ENCODE assay signal across 17 cellular contexts in the genomic region with DNA sequence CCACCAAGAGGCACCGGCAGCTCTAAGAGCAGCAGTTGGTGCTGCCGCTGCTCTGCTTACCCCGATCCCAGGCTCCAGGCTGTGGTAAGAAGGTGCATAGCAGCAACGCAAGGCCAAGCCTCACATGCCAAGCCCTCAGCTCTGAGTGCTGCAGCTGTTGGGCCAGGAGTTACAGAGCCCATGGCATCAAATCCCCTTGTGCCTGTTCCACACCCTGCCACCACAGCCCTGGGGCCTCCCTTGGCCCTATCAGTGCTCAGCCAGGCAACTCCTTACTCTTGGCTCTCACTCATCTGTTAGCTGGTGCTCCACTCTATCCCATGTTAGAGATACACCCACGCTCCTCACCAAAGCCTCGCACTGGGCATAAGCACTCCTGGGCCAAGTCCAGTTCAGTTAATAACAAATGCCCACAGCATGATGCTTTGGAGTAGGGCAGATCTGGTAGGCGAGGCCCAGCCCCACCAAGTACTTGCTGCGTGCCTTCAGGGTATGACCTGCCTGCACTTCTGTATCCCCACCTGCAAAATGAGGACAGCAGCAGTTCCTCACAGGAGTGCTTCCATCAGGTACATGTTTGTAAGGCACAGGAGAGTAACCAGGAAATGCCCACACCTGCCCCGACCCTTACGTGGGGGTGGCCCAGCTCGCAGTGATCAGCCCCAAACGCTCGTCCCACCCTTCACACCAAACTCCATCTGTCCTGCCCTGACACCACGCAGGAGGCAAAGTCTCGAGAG. TPM values are rescaled to one million over a fixed set of nuclear protein-coding genes. Genes with fewer than 3 reads are reported as not detected.
DNase-seq lines count a peak whose midpoint lies in the region; ATAC-seq and TF ChIP-seq lines count a peak whose summit lies in the region.
"Had no signal": no experiment of that assay in that cellular context is flagged by ENCODE, and none has a peak within 500 bp of the region (broad histone marks: within the 10 kb centered on the region; RNA-seq: fewer than 3 reads in every experiment).

No MANE protein-coding gene starts in this region.

- no peaks in the 10 kb centered on the region for H3F3A ChIP-seq in GM23338 (replicated peaks; ENCODE audit: low read depth)

- H3K4me1 ChIP-seq in GM23338 (ENCODE audit: insufficient read depth) (no peaks in the 10 kb centered on the region; the same call in 1 of the 2 replicates), right cardiac atrium (ENCODE audit: control insufficient read depth, insufficient read depth, low read length) (peaks cover 12% of the 10 kb centered on the region), skeletal muscle tissue (ENCODE audit: control insufficient read depth in 3 of 3, insufficient read depth in 3 of 3, low read length in 3 of 3) (peaks cover 64 to 87% (median 71%) of the 10 kb centered on the region in 3 donors), thyroid gland (peaks cover 13 to 30% of the 10 kb centered on the region in 2 donors), upper lobe of right lung (peaks cover 23% of the 10 kb centered on the region)

- H3K9me2 ChIP-seq in GM23338 (ENCODE audit: insufficient read depth), result no peaks in the 10 kb centered on the region

- peaks cover 62% of the 10 kb centered on the region for H3K79me2 ChIP-seq in GM23338 (replicated peaks; ENCODE audit: insufficient read depth)

- POLR2A ChIA-PET in activated CD4-positive, alpha-beta T cell treated with anti-CD3 and anti-CD28 coated beads, Interleukin-2, amount 10 ng/mL, durations not matched to agents 7 days and 5 days (lab: Charles Lee), result no interaction called here

- WGBS in right cardiac atrium, result 70% methylated on average over 15 of the region's 15 CpGs
- WGBS in thyroid gland, 2 donors, result 91 to 94% methylated on average over 15 of the region's 15 CpGs

- peaks cover 4% of the 10 kb centered on the region for H3K27me3 Mint-ChIP-seq in GM23338 (ENCODE audit: insufficient read depth, low read depth, poor library complexity)
- no peaks in the 10 kb centered on the region for H3K27me3 Mint-ChIP-seq in activated CD4-positive, alpha-beta T cell treated with anti-CD3 and anti-CD28 coated beads, Interleukin-2, amount 10 ng/mL, durations not matched to agents 7 days and 5 days
- H3K27me3 Mint-ChIP-seq: activated B cell treated with CpG ODN at 0.5 μM for 24 hours; activated T-helper 17 cell treated with anti-CD3 and anti-CD28 coated beads, Interleukin-2, amount 50 U/mL, for 72 hours had no signal

- TF ChIP-seq CTCF in GM23338 (conservative IDR thresholded peaks at IDR 0.05; ENCODE audit: low read depth in 2 of 2) (no peak), thyroid gland (IDR thresholded peaks at IDR 0.05) (no peak), upper lobe of right lung (IDR thresholded peaks at IDR 0.05) (no peak)

- peaks cover 43% of the 10 kb centered on the region for H4K20me1 ChIP-seq in GM23338 (replicated peaks; ENCODE audit: insufficient read depth)

- no peak for DNase-seq in GM23338 (ENCODE audit: low spot score)
- DNase-seq in cerebellum (ENCODE audit: low spot score), result peak; percentile 67
- peak in 2 of 3 donors; percentile 67 to 81 for DNase-seq in right cardiac atrium
- no peak for DNase-seq in thyroid gland
- DNase-seq in activated CD4-positive, alpha-beta T cell treated with anti-CD3 and anti-CD28 coated beads, Interleukin-2, amount 10 ng/mL, durations not matched to agents 7 days and 5 days, result no peak
- DNase-seq in kidney glomerular epithelial cell (lab: John Stamatoyannopoulos, UW), result no peak
- no peak for DNase-seq in upper lobe of right lung
- DNase-seq: activated B cell treated with CpG ODN at 0.5 μM for 24 hours; cerebellar nuclear complex; NCI-H1694; NCI-H345; NK-92 treated with Interleukin-12 subunit alpha and Interleukin-12 subunit beta, amount 100 ng/mL, for 24 hours; stimulated activated naive CD4-positive, alpha-beta T cell treated with Interleukin-2 at 50 U/mL for 16 hours had no signal

- no peak for TF ChIP-seq POLR2A in thyroid gland (IDR thresholded peaks at IDR 0.05)

- H2AFZ ChIP-seq in GM23338, result no peak overlapping the region
- H2AFZ ChIP-seq: parathyroid adenoma had no signal

- H3K4me2 ChIP-seq in GM23338, result no peak overlapping the region

- intact Hi-C loops in right cardiac atrium (cut with DNase I) (no loop called here), thyroid gland (cut with DNase I) (no loop called here), upper lobe of right lung (cut with DNase I) (no loop called here)

- peak overlapping the region; percentile 2 to 43 (median 26) for H3K9ac ChIP-seq in skeletal muscle tissue (ENCODE audit: low read depth in 1 of 3, low read length in 3 of 3)
- H3K9ac ChIP-seq: parathyroid adenoma had no signal

- H3K27ac ChIP-seq in GM23338 (ENCODE audit: low read depth) (no peak overlapping the region), right cardiac atrium (ENCODE audit: low read length) (peak overlapping the region; percentile 75), skeletal muscle tissue (ENCODE audit: low read depth, low read length) (peak overlapping the region; percentile 79), thyroid gland (no peak overlapping the region), upper lobe of right lung (no peak overlapping the region)
- H3K27ac ChIP-seq: parathyroid adenoma had no signal

- H3K27ac Mint-ChIP-seq in GM23338, result peak overlapping the region; percentile 70; the same call in 1 of the 2 replicates
- H3K27ac Mint-ChIP-seq in activated CD4-positive, alpha-beta T cell treated with anti-CD3 and anti-CD28 coated beads, Interleukin-2, amount 10 ng/mL, durations not matched to agents 7 days and 5 days, result no peak overlapping the region

- ATAC-seq in GM23338, result no peak
- ATAC-seq in right cardiac atrium, result peak; percentile 47 to 72
- ATAC-seq in upper lobe of right lung, result no peak
- ATAC-seq: activated T-helper 17 cell treated with anti-CD3 and anti-CD28 coated beads, Interleukin-2, amount 50 U/mL, for 72 hours had no signal

- peaks cover 42% of the 10 kb centered on the region for H3K36me3 Mint-ChIP-seq in GM23338 (ENCODE audit: low read depth)
- H3K36me3 Mint-ChIP-seq in activated CD4-positive, alpha-beta T cell treated with anti-CD3 and anti-CD28 coated beads, Interleukin-2, amount 10 ng/mL, durations not matched to agents 7 days and 5 days (ENCODE audit: low read depth), result peaks cover 16% of the 10 kb centered on the region

- no peak overlapping the region for H3K4me3 ChIP-seq in GM23338
- H3K4me3 ChIP-seq in right cardiac atrium (ENCODE audit: low read length), result no peak overlapping the region
- H3K4me3 ChIP-seq in skeletal muscle tissue (ENCODE audit: low read length in 3 of 3), result peak overlapping the region in 1 of 3 donors; percentile 35
- no peak overlapping the region for H3K4me3 ChIP-seq in thyroid gland (replicated peaks in 1 of 3)
- no peak overlapping the region for H3K4me3 ChIP-seq in upper lobe of right lung
- H3K4me3 ChIP-seq: adrenal gland had no signal

- CTCF ChIA-PET in activated CD4-positive, alpha-beta T cell treated with anti-CD3 and anti-CD28 coated beads, Interleukin-2, amount 10 ng/mL, durations not matched to agents 7 days and 5 days (lab: Charles Lee), result interaction anchor here (1.1 to 1.7 kb wide), 2 partner anchors 14 to 17 kb away, joined by 4 to 6 read pairs; partner anchors contain the start of gene AKAP8L

- no peaks in the 10 kb centered on the region for H3K27me3 ChIP-seq in GM23338 (ENCODE audit: insufficient read depth)
- no peaks in the 10 kb centered on the region for H3K27me3 ChIP-seq in right cardiac atrium (ENCODE audit: control insufficient read depth, insufficient read depth)
- H3K27me3 ChIP-seq in skeletal muscle tissue (ENCODE audit: control insufficient read depth in 3 of 3, insufficient read depth in 3 of 3, low read length in 3 of 3), result no peaks in the 10 kb centered on the region
- no peaks in the 10 kb centered on the region for H3K27me3 ChIP-seq in thyroid gland
- H3K27me3 ChIP-seq in upper lobe of right lung, result no peaks in the 10 kb centered on the region
- H3K27me3 ChIP-seq: adrenal gland had no signal

- H3K4me1 Mint-ChIP-seq in GM23338, result peaks cover 3% of the 10 kb centered on the region; the same call in 1 of the 3 replicates
- H3K4me1 Mint-ChIP-seq in activated CD4-positive, alpha-beta T cell treated with anti-CD3 and anti-CD28 coated beads, Interleukin-2, amount 10 ng/mL, durations not matched to agents 7 days and 5 days, result peaks cover 9% of the 10 kb centered on the region

- no peak overlapping the region for H3K4me3 Mint-ChIP-seq in GM23338
- no peak overlapping the region for H3K4me3 Mint-ChIP-seq in activated CD4-positive, alpha-beta T cell treated with anti-CD3 and anti-CD28 coated beads, Interleukin-2, amount 10 ng/mL, durations not matched to agents 7 days and 5 days
- H3K4me3 Mint-ChIP-seq: activated B cell treated with CpG ODN at 0.5 μM for 24 hours; activated T-helper 17 cell treated with anti-CD3 and anti-CD28 coated beads, Interleukin-2, amount 50 U/mL, for 72 hours had no signal

- H3K9me3 Mint-ChIP-seq in GM23338, result no peaks in the 10 kb centered on the region
- no peaks in the 10 kb centered on the region for H3K9me3 Mint-ChIP-seq in activated CD4-positive, alpha-beta T cell treated with anti-CD3 and anti-CD28 coated beads, Interleukin-2, amount 10 ng/mL, durations not matched to agents 7 days and 5 days
- H3K9me3 Mint-ChIP-seq: activated B cell treated with CpG ODN at 0.5 μM for 24 hours; activated T-helper 17 cell treated with anti-CD3 and anti-CD28 coated beads, Interleukin-2, amount 50 U/mL, for 72 hours had no signal

- H3K9me3 ChIP-seq in right cardiac atrium (ENCODE audit: control insufficient read depth, low read length) (no peaks in the 10 kb centered on the region), skeletal muscle tissue (ENCODE audit: control insufficient read depth in 3 of 3, low read length in 3 of 3) (no peaks in the 10 kb centered on the region), thyroid gland (no peaks in the 10 kb centered on the region), upper lobe of right lung (no peaks in the 10 kb centered on the region)
- H3K9me3 ChIP-seq: adrenal gland had no signal

- H3K36me3 ChIP-seq in GM23338 (ENCODE audit: insufficient read depth) (no peaks in the 10 kb centered on the region; the same call in 1 of the 2 replicates), skeletal muscle tissue (ENCODE audit: control insufficient read depth in 3 of 3, insufficient read depth in 3 of 3, low read length in 3 of 3) (peaks cover 52 to 58% (median 55%) of the 10 kb centered on the region in 3 donors), thyroid gland (peaks cover 45 to 53% of the 10 kb centered on the region in 2 donors), upper lobe of right lung (peaks cover 69% of the 10 kb centered on the region)

RNA-seq across cellular contexts. Expression of gene AKAP8L, which starts 16.2 kb away (rescaled TPM):
- 143 and 165 TPM in 2 replicates for total RNA-seq in GM23338 (2014; rRNA removed; shearing (Covaris generic))
- polyA plus RNA-seq in GM23338 (2016; fragmentation: Nextera tagmentation; extraction: Ambion mirVana) (72.2 and 78.8 TPM in 2 replicates), right cardiac atrium (66.5 TPM)
- total RNA-seq in cerebellum (98.3 TPM), right cardiac atrium (100 to 1,000 TPM in 1 of 4 donors, 10 to 100 TPM in 3; 64.4 to 106 (median 86.1) TPM), skeletal muscle tissue (39.1 TPM), thyroid gland (100 to 1,000 TPM; 122 to 272 (median 204) TPM), upper lobe of right lung (95.5 TPM)
- 10 to 100 TPM; 84.3 to 96.7 TPM for total RNA-seq in activated CD4-positive, alpha-beta T cell treated with anti-CD3 and anti-CD28 coated beads, Interleukin-2, amount 10 ng/mL, durations not matched to agents 7 days and 5 days

RNA-seq across cellular contexts. Expression of gene AKAP8, which starts 23.0 kb away (rescaled TPM):
- total RNA-seq in GM23338 (2014; rRNA removed; shearing (Covaris generic)), result 26.4 and 36.5 TPM in 2 replicates
- polyA plus RNA-seq in GM23338 (2016; fragmentation: Nextera tagmentation; extraction: Ambion mirVana) (22.4 and 25.2 TPM in 2 replicates), right cardiac atrium (9.3 TPM)
- total RNA-seq in cerebellum (14.0 TPM), right cardiac atrium (10 to 100 TPM; 17.1 to 24.9 (median 21.4) TPM), skeletal muscle tissue (13.6 TPM), thyroid gland (10 to 100 TPM; 21.8 to 33.2 (median 26.6) TPM), upper lobe of right lung (31.0 TPM)
- 10 to 100 TPM; 54.5 to 57.1 TPM for total RNA-seq in activated CD4-positive, alpha-beta T cell treated with anti-CD3 and anti-CD28 coated beads, Interleukin-2, amount 10 ng/mL, durations not matched to agents 7 days and 5 days

RNA-seq across cellular contexts. Expression of gene WIZ, which starts 47.2 kb away (rescaled TPM):
- 29.0 and 39.5 TPM in 2 replicates for total RNA-seq in GM23338 (2014; rRNA removed; shearing (Covaris generic))
- polyA plus RNA-seq in GM23338 (2016; fragmentation: Nextera tagmentation; extraction: Ambion mirVana) (8.9 and 10.3 TPM in 2 replicates), right cardiac atrium (28.0 TPM)
- total RNA-seq in cerebellum (13.9 TPM), right cardiac atrium (10 to 100 TPM; 28.9 to 36.5 (median 33.3) TPM), skeletal muscle tissue (3.7 TPM), thyroid gland (10 to 100 TPM; 23.0 to 48.5 (median 29.6) TPM), upper lobe of right lung (30.9 TPM)
- 10 to 100 TPM; 28.7 to 31.6 TPM for total RNA-seq in activated CD4-positive, alpha-beta T cell treated with anti-CD3 and anti-CD28 coated beads, Interleukin-2, amount 10 ng/mL, durations not matched to agents 7 days and 5 days

Comparison
In these comparisons a context has a peak if more than half of its experiments do, and no peak if none do; other contexts are left out.
1. ATAC-seq: peak in right cardiac atrium (2 of 2); none in GM23338 (single experiment) and upper lobe of right lung (single experiment).
2. DNase-seq: peak in cerebellum (single experiment) and right cardiac atrium (2 of 3); none in GM23338 (single experiment), thyroid gland (0 of 2), activated CD4-positive, alpha-beta T cell treated with anti-CD3 and anti-CD28 coated beads, Interleukin-2, amount 10 ng/mL, durations not matched to agents 7 days and 5 days (single experiment), kidney glomerular epithelial cell (single experiment) and upper lobe of right lung (single experiment).
3. H3K27ac ChIP-seq: peak in right cardiac atrium (single experiment) and skeletal muscle tissue (single experiment); none in GM23338 (single experiment), thyroid gland (0 of 3) and upper lobe of right lung (single experiment).